Comparison of ENCODE assay signal across 8 cellular contexts in genomic region chr10:114304017-114304565, GRCh38.
DNase-seq lines count a peak whose midpoint lies in the region; ATAC-seq and TF ChIP-seq lines count a peak whose summit lies in the region.

No MANE protein-coding gene starts in this region.

- peaks cover 23% of the 10 kb centered on the region for H3K4me1 Mint-ChIP-seq in activated T-cell treated with anti-CD3 and anti-CD28 coated beads, Interleukin-2, amount 50 U/mL, for 72 hours (ENCODE audit: low read depth)
- H3K4me1 Mint-ChIP-seq in naive thymus-derived CD8-positive, alpha-beta T cell: peaks cover 9 to 14% (median 11%) of the 10 kb centered on the region in 4 donors
- peaks cover 16% of the 10 kb centered on the region for H3K4me1 Mint-ChIP-seq in stimulated activated memory B cell treated with anti-CD40 and anti-IgM and Interleukin-4, amounts not matched to agents 10 μg/mL and 1 μg/mL and 100 μg/mL, for 72 hours

- POLR2A ChIA-PET in OCI-LY7 (lab: Charles Lee): interaction anchor here (0.5 to 1.4 kb wide), 14 partner anchors 11 to 671 kb away, joined by 3 to 10 read pairs (median 3); no protein-coding TSS in a partner anchor
- POLR2A ChIA-PET in naive thymus-derived CD8-positive, alpha-beta T cell (lab: Charles Lee): interaction anchor here (0.8 to 1.3 kb wide), 3 partner anchors 130 to 1630 kb away, joined by 3 to 4 read pairs (median 4); partner anchors contain the start of genes CCDC186 and FHIP2A

- H3K36me3 ChIP-seq in HUES6 (ENCODE audit: control insufficient read depth, insufficient read depth, low read length): peaks cover 4% of the 10 kb centered on the region; the same call in 1 of the 2 replicates
- H3K36me3 ChIP-seq in OCI-LY7 (ENCODE audit: insufficient read depth, low read length): no peaks in the 10 kb centered on the region

- DNase-seq in DMS 273 treated with DMSO at 0.1 percent for 48 hours (lab: John Stamatoyannopoulos, UW): peak; percentile 32
- DNase-seq in OCI-LY7 (ENCODE audit: low spot score): peak; percentile 91
- DNase-seq in activated T-cell treated with anti-CD3 and anti-CD28 coated beads, Interleukin-2, amount 50 U/mL, for 72 hours: peak; percentile 76 to 79
- DNase-seq in fibroblast of mammary gland (ENCODE audit: low read depth): peak; percentile 76
- DNase-seq in naive thymus-derived CD8-positive, alpha-beta T cell: peak; percentile 38 to 79 (median 58)

- ATAC-seq in GM21515 (IDR thresholded peaks at IDR 0.05; ENCODE audit: unreplicated experiment): peak; percentile 81
- peak; percentile 77 to 78 for ATAC-seq in activated T-cell treated with anti-CD3 and anti-CD28 coated beads, Interleukin-2, amount 50 U/mL, for 72 hours (replicated peaks in 1 of 2)
- peak; percentile 41 to 59 for ATAC-seq in naive thymus-derived CD8-positive, alpha-beta T cell
- peak; percentile 71 for ATAC-seq in stimulated activated memory B cell treated with anti-CD40 and anti-IgM and Interleukin-4, amounts not matched to agents 10 μg/mL and 1 μg/mL and 100 μg/mL, for 72 hours

- TSS peak; percentile 62 for BruUV-seq in OCI-LY7 (replicated peaks; lab: Mats Ljungman, UMichigan)

- H3K27ac ChIP-seq in HUES6 (ENCODE audit: low read depth, low read length) (no peak overlapping the region), OCI-LY7 (ENCODE audit: low read depth, low read length, poor library complexity, severe bottlenecking) (peak overlapping the region; percentile 55)

- no peaks in the 10 kb centered on the region for H4K20me1 ChIP-seq in OCI-LY7 (ENCODE audit: insufficient read depth, low read length)

- H2AFZ ChIP-seq in OCI-LY7 (ENCODE audit: low read length): peak overlapping the region; percentile 98

- peak overlapping the region; percentile 92 to 97 for H3K4me3 Mint-ChIP-seq in activated T-cell treated with anti-CD3 and anti-CD28 coated beads, Interleukin-2, amount 50 U/mL, for 72 hours
- H3K4me3 Mint-ChIP-seq in naive thymus-derived CD8-positive, alpha-beta T cell: peak overlapping the region; percentile 83 to 95 (median 93)
- H3K4me3 Mint-ChIP-seq in stimulated activated memory B cell treated with anti-CD40 and anti-IgM and Interleukin-4, amounts not matched to agents 10 μg/mL and 1 μg/mL and 100 μg/mL, for 72 hours: peak overlapping the region; percentile 80

- CTCF ChIA-PET in OCI-LY7 (lab: Charles Lee; ENCODE audit: unreplicated experiment): interaction anchor here (0.6 to 1.8 kb wide), 12 partner anchors 12 to 575 kb away, joined by 3 to 7 read pairs (median 3); no protein-coding TSS in a partner anchor

- H3K9me3 Mint-ChIP-seq in activated T-cell treated with anti-CD3 and anti-CD28 coated beads, Interleukin-2, amount 50 U/mL, for 72 hours: no peaks in the 10 kb centered on the region
- no peaks in the 10 kb centered on the region for H3K9me3 Mint-ChIP-seq in naive thymus-derived CD8-positive, alpha-beta T cell
- no peaks in the 10 kb centered on the region for H3K9me3 Mint-ChIP-seq in stimulated activated memory B cell treated with anti-CD40 and anti-IgM and Interleukin-4, amounts not matched to agents 10 μg/mL and 1 μg/mL and 100 μg/mL, for 72 hours

- H3K27ac Mint-ChIP-seq in activated T-cell treated with anti-CD3 and anti-CD28 coated beads, Interleukin-2, amount 50 U/mL, for 72 hours: peak overlapping the region; percentile 47
- H3K27ac Mint-ChIP-seq in naive thymus-derived CD8-positive, alpha-beta T cell: peak overlapping the region; percentile 5 to 90 (median 74)
- peak overlapping the region; percentile 61 for H3K27ac Mint-ChIP-seq in stimulated activated memory B cell treated with anti-CD40 and anti-IgM and Interleukin-4, amounts not matched to agents 10 μg/mL and 1 μg/mL and 100 μg/mL, for 72 hours

- no peaks in the 10 kb centered on the region for H3K36me3 Mint-ChIP-seq in activated T-cell treated with anti-CD3 and anti-CD28 coated beads, Interleukin-2, amount 50 U/mL, for 72 hours (ENCODE audit: insufficient read depth in 2 of 2)
- H3K36me3 Mint-ChIP-seq in naive thymus-derived CD8-positive, alpha-beta T cell: peaks cover 0 to 16% (median 15%) of the 10 kb centered on the region in 3 donors
- H3K36me3 Mint-ChIP-seq in stimulated activated memory B cell treated with anti-CD40 and anti-IgM and Interleukin-4, amounts not matched to agents 10 μg/mL and 1 μg/mL and 100 μg/mL, for 72 hours: peaks cover 19% of the 10 kb centered on the region

- peak overlapping the region; percentile 7 for H3K9ac ChIP-seq in HUES6 (ENCODE audit: low read length)

- no peaks in the 10 kb centered on the region for H3K79me2 ChIP-seq in OCI-LY7 (ENCODE audit: insufficient read depth, low read depth, low read length)

- H3K9me3 ChIP-seq in HUES6 (ENCODE audit: control insufficient read depth, insufficient read depth, low read depth, low read length): no peaks in the 10 kb centered on the region
- H3K9me3 ChIP-seq in OCI-LY7 (ENCODE audit: low read length): no peaks in the 10 kb centered on the region

- peaks cover 4% of the 10 kb centered on the region; the same call in 1 of the 2 replicates for H3K27me3 ChIP-seq in HUES6 (ENCODE audit: control insufficient read depth, insufficient read depth, low read length)

- TF ChIP-seq CTCF in OCI-LY7 (conservative IDR thresholded peaks at IDR 0.05; ENCODE audit: low read length) (peak; percentile 90), fibroblast of mammary gland (conservative IDR thresholded peaks at IDR 0.05; ENCODE audit: control insufficient read depth, insufficient read depth, low read depth, low read length) (peak; percentile 87)

- H3K4me2 ChIP-seq in OCI-LY7 (ENCODE audit: low read length): peak overlapping the region; percentile 98

- H3K4me1 ChIP-seq in HUES6 (ENCODE audit: control insufficient read depth, insufficient read depth, low read length): peaks cover 11% of the 10 kb centered on the region; the same call in 1 of the 2 replicates
- H3K4me1 ChIP-seq in OCI-LY7 (ENCODE audit: insufficient read depth, low read length, poor library complexity, severe bottlenecking): peaks cover 5% of the 10 kb centered on the region

- intact Hi-C loops in OCI-LY7 (cut with micrococcal nuclease; ENCODE audit: unreplicated experiment): loop anchor here (1.0 to 10.0 kb wide), 9 partner anchors 88 to 821 kb away; no protein-coding TSS in a partner anchor

- H3K27me3 Mint-ChIP-seq in activated T-cell treated with anti-CD3 and anti-CD28 coated beads, Interleukin-2, amount 50 U/mL, for 72 hours (ENCODE audit: low read depth): peaks cover 6% of the 10 kb centered on the region
- no peaks in the 10 kb centered on the region for H3K27me3 Mint-ChIP-seq in naive thymus-derived CD8-positive, alpha-beta T cell
- H3K27me3 Mint-ChIP-seq in stimulated activated memory B cell treated with anti-CD40 and anti-IgM and Interleukin-4, amounts not matched to agents 10 μg/mL and 1 μg/mL and 100 μg/mL, for 72 hours: no peaks in the 10 kb centered on the region

- H3K4me3 ChIP-seq in HUES6 (ENCODE audit: low read depth, low read length) (peak overlapping the region; percentile 82), OCI-LY7 (ENCODE audit: low read depth, low read length, poor library complexity, severe bottlenecking) (peak overlapping the region; percentile 74), fibroblast of mammary gland (ENCODE audit: control insufficient read depth, low read depth, low read length) (no peak overlapping the region)

- H3K9me2 ChIP-seq in OCI-LY7 (ENCODE audit: insufficient read depth, low read length): no peaks in the 10 kb centered on the region

Comparison
In these comparisons a context has a peak if more than half of its experiments do, and no peak if none do; other contexts are left out.
1. DNase-seq: peak in every context shown above with its lines; median percentile 91 in OCI-LY7; 78 in activated T-cell treated with anti-CD3 and anti-CD28 coated beads, Interleukin-2, amount 50 U/mL, for 72 hours; 76 in fibroblast of mammary gland; 58 in naive thymus-derived CD8-positive, alpha-beta T cell; 32 in DMS 273 treated with DMSO at 0.1 percent for 48 hours.